In the genomic region with DNA sequence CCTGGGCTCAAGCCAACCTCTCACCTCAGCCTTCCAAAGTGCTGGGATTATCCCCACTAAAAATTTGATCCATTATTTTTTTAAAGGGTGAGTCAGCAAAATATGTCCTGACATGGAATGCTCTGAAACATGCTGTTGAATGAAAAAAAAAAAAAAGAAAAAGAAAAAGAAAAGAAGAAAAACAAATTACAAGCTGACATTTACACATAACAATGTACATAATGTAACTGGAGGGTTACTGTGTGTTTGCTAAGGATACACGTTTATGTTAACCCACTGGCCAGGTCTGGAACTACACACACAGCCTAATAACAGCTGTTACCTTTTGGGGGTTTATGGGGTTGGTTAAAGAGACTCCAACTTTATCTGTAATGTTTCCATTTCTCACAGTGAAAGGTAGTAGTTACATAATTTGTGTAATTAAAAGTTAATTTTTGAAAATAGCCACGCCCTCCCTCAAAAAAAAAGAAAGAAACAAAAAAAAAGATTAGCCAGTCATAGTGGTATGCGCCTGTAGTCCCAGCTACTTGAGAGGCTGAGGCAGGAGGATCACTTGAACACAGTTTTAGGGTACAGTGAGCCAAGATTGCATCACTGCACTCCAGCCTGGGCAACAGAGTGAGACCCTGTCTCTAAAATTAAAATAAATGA, we compare ENCODE assay signal across 11 cellular contexts. TPM values are rescaled to one million over a fixed set of nuclear protein-coding genes. Genes with fewer than 3 reads are reported as not detected.
A peak's percentile ranks its signal among the peaks of the same experiment; 100 is the strongest.
DNase-seq lines count a peak whose midpoint lies in the region; ATAC-seq and TF ChIP-seq lines count a peak whose summit lies in the region.
"Had no signal": no experiment of that assay in that cellular context is flagged by ENCODE, and none has a peak within 500 bp of the region (broad histone marks: within the 10 kb centered on the region; RNA-seq: fewer than 3 reads in every experiment).

No MANE protein-coding gene starts in this region.

- no peaks in the 10 kb centered on the region for H3K27me3 Mint-ChIP-seq in chondrocyte (ENCODE audit: low read depth)
- peaks cover 73% of the 10 kb centered on the region for H3K27me3 Mint-ChIP-seq in nephron progenitor cell (ENCODE audit: low read depth, poor library complexity)

- ATAC-seq in GM18505 (IDR thresholded peaks at IDR 0.05; ENCODE audit: unreplicated experiment) = no peak
- no peak for ATAC-seq in HG03565 (IDR thresholded peaks at IDR 0.05; ENCODE audit: unreplicated experiment)

- H3K27ac Mint-ChIP-seq in chondrocyte (ENCODE audit: unreplicated experiment) (peak overlapping the region; percentile 63), nephron progenitor cell (no peak overlapping the region)
- H3K27ac Mint-ChIP-seq: activated CD4-positive, alpha-beta T cell treated with anti-CD3 and anti-CD28 coated beads, Interleukin-2, amount 10 ng/mL, durations not matched to agents 24 days and 14 days had no signal

- TF ChIP-seq CTCF in chondrocyte (IDR thresholded peaks at IDR 0.05) = peak; percentile 68
- TF ChIP-seq CTCF in nephron progenitor cell (IDR thresholded peaks at IDR 0.05) = peak; percentile 27
- no peak for TF ChIP-seq CTCF in tibial artery (IDR thresholded peaks at IDR 0.05)

- intact Hi-C loops in tibial artery (cut with DNase I; ENCODE audit: low total_unique reads) = no loop called here

- peaks cover 0 to 30% (median 10%) of the 10 kb centered on the region in 4 donors for H3K4me1 ChIP-seq in tibial artery

- DNase-seq in GM03348 (ENCODE audit: low spot score) (peak; percentile 49), LHCN-M2 (ENCODE audit: low read depth) (peak; percentile 43), chondrocyte (ENCODE audit: low spot score) (no peak), nephron progenitor cell (no peak), NCI-H524 treated with DMSO at 0.1 percent for 48 hours (lab: John Stamatoyannopoulos, UW) (no peak), tibial artery (no peak)
- DNase-seq: activated CD4-positive, alpha-beta T cell treated with anti-CD3 and anti-CD28 coated beads, Interleukin-2, amount 10 ng/mL, durations not matched to agents 24 days and 14 days; stomach had no signal

- H3K36me3 Mint-ChIP-seq in chondrocyte (ENCODE audit: low read depth) = peaks cover 1% of the 10 kb centered on the region
- H3K36me3 Mint-ChIP-seq in nephron progenitor cell (ENCODE audit: low read depth) = no peaks in the 10 kb centered on the region

- H3K9me3 Mint-ChIP-seq in chondrocyte (ENCODE audit: low read depth) = no peaks in the 10 kb centered on the region
- no peaks in the 10 kb centered on the region for H3K9me3 Mint-ChIP-seq in nephron progenitor cell
- H3K9me3 Mint-ChIP-seq: activated CD4-positive, alpha-beta T cell treated with anti-CD3 and anti-CD28 coated beads, Interleukin-2, amount 10 ng/mL, durations not matched to agents 24 days and 14 days had no signal

- no peak overlapping the region for H3K4me3 ChIP-seq in tibial artery
- H3K4me3 ChIP-seq: skin epidermis, stomach had no signal

- H3K27ac ChIP-seq in tibial artery = no peak overlapping the region
- H3K27ac ChIP-seq: stomach had no signal

- no peak for TF ChIP-seq POLR2A in GM18505 (IDR thresholded peaks at IDR 0.05; ENCODE audit: borderline replicate concordance, extremely low read depth, insufficient read depth, insufficient read length)

- H3K4me3 Mint-ChIP-seq in chondrocyte (ENCODE audit: unreplicated experiment) = no peak overlapping the region
- no peak overlapping the region for H3K4me3 Mint-ChIP-seq in nephron progenitor cell
- H3K4me3 Mint-ChIP-seq: activated CD4-positive, alpha-beta T cell treated with anti-CD3 and anti-CD28 coated beads, Interleukin-2, amount 10 ng/mL, durations not matched to agents 24 days and 14 days had no signal

- H3K4me1 Mint-ChIP-seq in chondrocyte (ENCODE audit: low read depth) (peaks cover 10% of the 10 kb centered on the region), nephron progenitor cell (no peaks in the 10 kb centered on the region)
- H3K4me1 Mint-ChIP-seq: activated CD4-positive, alpha-beta T cell treated with anti-CD3 and anti-CD28 coated beads, Interleukin-2, amount 10 ng/mL, durations not matched to agents 24 days and 14 days had no signal

- H3K36me3 ChIP-seq in tibial artery = no peaks in the 10 kb centered on the region
- H3K36me3 ChIP-seq: stomach had no signal

- H3K9me3 ChIP-seq in tibial artery = no peaks in the 10 kb centered on the region
- H3K9me3 ChIP-seq: stomach had no signal

- no peaks in the 10 kb centered on the region for H3K27me3 ChIP-seq in tibial artery
- H3K27me3 ChIP-seq: stomach had no signal

RNA-seq across cellular contexts. Expression of a gene that starts 3.1 kb away (rescaled TPM):
- total RNA-seq in LHCN-M2 (2014; rRNA removed) (0.06 and 0.45 TPM in 2 replicates), chondrocyte (0.25 to 0.51 TPM (median 0.36 TPM) in 3 replicates)
- 0.35 TPM for polyA plus RNA-seq in LHCN-M2 (2012)
- total RNA-seq: activated CD4-positive, alpha-beta T cell treated with anti-CD3 and anti-CD28 coated beads, Interleukin-2, amount 10 ng/mL, durations not matched to agents 24 days and 14 days; stomach had no signal

RNA-seq across cellular contexts. Expression of a gene that starts 22.0 kb away (rescaled TPM):
- total RNA-seq in LHCN-M2 (2014; rRNA removed) (0.17 TPM in 1 of 2 replicates, not detected in the other), chondrocyte (0.97 to 2.7 TPM (median 2.1 TPM) in 3 replicates)
- 0.45 TPM for polyA plus RNA-seq in LHCN-M2 (2012)

RNA-seq across cellular contexts. Expression of a gene that starts 41.6 kb away (rescaled TPM):
- total RNA-seq in LHCN-M2 (2014; rRNA removed) (61.8 and 73.4 TPM in 2 replicates), chondrocyte (46.5 to 64.9 TPM (median 48.1 TPM) in 3 replicates)
- polyA plus RNA-seq in LHCN-M2 (2012) = 29.5 TPM

Comparison
In these comparisons a context has a peak if more than half of its experiments do, and no peak if none do; other contexts are left out.
1. DNase-seq: peak in GM03348 (single experiment) and LHCN-M2 (single experiment); none in chondrocyte (single experiment), nephron progenitor cell (single experiment), NCI-H524 treated with DMSO at 0.1 percent for 48 hours (single experiment) and tibial artery (0 of 2).
2. CTCF ChIP-seq: peak in chondrocyte (single experiment) and nephron progenitor cell (single experiment); none in tibial artery (0 of 2).